Comparison of ENCODE assay signal across 1 cellular context in genomic region chr12:47885012-47885501, GRCh38.
TF ChIP-seq lines count a peak whose summit lies in the region.

No MANE protein-coding gene starts in this region.

TF ChIP-seq in K562, 482 proteins besides CTCF, POLR2A, EP300 and RAD21 (continued from another document and continues in another):
- TF ChIP-seq MITF (IDR thresholded peaks at IDR 0.05), result no peak
- TF ChIP-seq SOX6 (IDR thresholded peaks at IDR 0.05), result no peak
- no peak for TF ChIP-seq DNMT1 (IDR thresholded peaks at IDR 0.05)
- no peak for TF ChIP-seq IRF1 (CRISPR knock-in tag; IDR thresholded peaks at IDR 0.05; ENCODE audit: borderline replicate concordance)
- TF ChIP-seq TCFL5 (CRISPR knock-in tag; conservative IDR thresholded peaks at IDR 0.05), result no peak
- no peak for TF ChIP-seq ZNF197 (CRISPR knock-in tag; IDR thresholded peaks at IDR 0.05; ENCODE audit: low read depth)
- no peak for TF ChIP-seq MLLT1 (IDR thresholded peaks at IDR 0.05)
- no peak for TF ChIP-seq RFX1 (IDR thresholded peaks at IDR 0.05)
- TF ChIP-seq RNF2 (IDR thresholded peaks at IDR 0.05), result peak; percentile 55; the same call in 1 of the 2 replicates
- no peak for TF ChIP-seq ARHGAP35 (IDR thresholded peaks at IDR 0.05; ENCODE audit: partially characterized antibody)
- no peak for TF ChIP-seq ZNF121 (CRISPR knock-in tag; conservative IDR thresholded peaks at IDR 0.05)
- TF ChIP-seq ZFP30 (CRISPR knock-in tag; IDR thresholded peaks at IDR 0.05; ENCODE audit: borderline replicate concordance), result no peak
- no peak for TF ChIP-seq PBX2 (CRISPR knock-in tag; IDR thresholded peaks at IDR 0.05; ENCODE audit: low read depth)
- no peak for TF ChIP-seq PBX2 (tag; conservative IDR thresholded peaks at IDR 0.05; ENCODE audit: low read depth)
- no peak for TF ChIP-seq ZNF583 (CRISPR knock-in tag; IDR thresholded peaks at IDR 0.05)
- no peak for TF ChIP-seq ZBTB5 (IDR thresholded peaks at IDR 0.05)
- no peak for TF ChIP-seq ATF1 (CRISPR knock-in tag; IDR thresholded peaks at IDR 0.05)
- 0 out of 2 replicates have a peak, but pooled peaks have one; percentile 17 for TF ChIP-seq ATF1 (tag; IDR thresholded peaks at IDR 0.05)
- 0 out of 2 replicates have a peak, but pooled peaks have one; percentile 21 for TF ChIP-seq BHLHE40 (IDR thresholded peaks at IDR 0.05; ENCODE audit: low read length)
- no peak for TF ChIP-seq SMAD3 (CRISPR knock-in tag; conservative IDR thresholded peaks at IDR 0.05)
- no peak for TF ChIP-seq MEF2D (tag; conservative IDR thresholded peaks at IDR 0.05; ENCODE audit: low read depth)
- TF ChIP-seq THAP12 (CRISPR knock-in tag; IDR thresholded peaks at IDR 0.05), result no peak
- TF ChIP-seq ETS1 (conservative IDR thresholded peaks at IDR 0.05; ENCODE audit: control insufficient read depth, low read depth, low read length), result no peak
- no peak for TF ChIP-seq SP2 (IDR thresholded peaks at IDR 0.05; ENCODE audit: extremely low read depth, low read depth, low read length, poor library complexity, severe bottlenecking)
- TF ChIP-seq HMGN3 (IDR thresholded peaks at IDR 0.05; ENCODE audit: borderline replicate concordance, extremely low read depth, insufficient read length, low read depth, low read length), result no peak
- TF ChIP-seq ZNF146 (CRISPR knock-in tag; IDR thresholded peaks at IDR 0.05; ENCODE audit: unreplicated experiment), result no peak
- no peak for TF ChIP-seq DEAF1 (CRISPR knock-in tag; IDR thresholded peaks at IDR 0.05)
- TF ChIP-seq ZNF444 (CRISPR knock-in tag; IDR thresholded peaks at IDR 0.05), result no peak
- no peak for TF ChIP-seq FOXM1 (IDR thresholded peaks at IDR 0.05; ENCODE audit: low read depth)
- TF ChIP-seq FOXM1 (CRISPR knock-in tag; IDR thresholded peaks at IDR 0.05; ENCODE audit: low read depth), result no peak
- no peak for TF ChIP-seq ELF2 (CRISPR knock-in tag; IDR thresholded peaks at IDR 0.05)
- TF ChIP-seq DMBX1 (CRISPR knock-in tag; IDR thresholded peaks at IDR 0.05; ENCODE audit: borderline replicate concordance), result peak; percentile 32; the same call in 1 of the 2 replicates
- peak; percentile 7; the same call in 1 of the 2 replicates for TF ChIP-seq KLF16 (IDR thresholded peaks at IDR 0.05)
- TF ChIP-seq CREBBP (IDR thresholded peaks at IDR 0.05; ENCODE audit: low read depth, low read length), result no peak
- no peak for TF ChIP-seq GATA2 (CRISPR knock-in tag; IDR thresholded peaks at IDR 0.05)
- no peak for TF ChIP-seq E2F8 (IDR thresholded peaks at IDR 0.05; ENCODE audit: low read depth, partially characterized antibody)
- no peak for TF ChIP-seq ZNF184 (CRISPR knock-in tag; IDR thresholded peaks at IDR 0.05)
- TF ChIP-seq GABPA (tag; conservative IDR thresholded peaks at IDR 0.05; ENCODE audit: low read depth), result no peak
- TF ChIP-seq ADNP (tag; IDR thresholded peaks at IDR 0.05), result no peak
- no peak for TF ChIP-seq AFF1 (IDR thresholded peaks at IDR 0.05; ENCODE audit: low read depth in 1 of 2, partially characterized antibody in 2 of 2)
- TF ChIP-seq RCOR1 (IDR thresholded peaks at IDR 0.05; ENCODE audit: borderline replicate concordance in 1 of 2, low read depth in 2 of 2, low read length in 2 of 2), result 0 out of 4 replicates have a peak, but pooled peaks of 1 of the 2 experiments have one; percentile 64
- no peak for TF ChIP-seq KAT2B (IDR thresholded peaks at IDR 0.05; ENCODE audit: low read depth, low read length)
- no peak for TF ChIP-seq NR3C1 (CRISPR knock-in tag; IDR thresholded peaks at IDR 0.05)
